In genomic region chr10:1230592-1231275, GRCh38 we compare ENCODE assay signal across 18 cellular contexts.
"Had no signal": no experiment of that assay in that cellular context is flagged by ENCODE, and none has a peak within 500 bp of the region (broad histone marks: within the 10 kb centered on the region; RNA-seq: fewer than 3 reads in every experiment).

No MANE protein-coding gene starts in this region.

- H3K27ac Mint-ChIP-seq: natural killer cell, type B pancreatic cell had no signal

- H3K4me3 Mint-ChIP-seq: natural killer cell, type B pancreatic cell had no signal

- H3K27ac ChIP-seq: colonic mucosa, epithelial cell of prostate, esophagus muscularis mucosa, gastrocnemius medialis, heart right ventricle, psoas muscle, stomach, thyroid gland had no signal

- H3K4me1 Mint-ChIP-seq: natural killer cell had no signal

- H3K4me1 ChIP-seq: colonic mucosa, esophagus muscularis mucosa, gastrocnemius medialis, heart right ventricle, psoas muscle, stomach, thyroid gland had no signal

- ATAC-seq: gastrocnemius medialis, heart right ventricle, left lobe of liver, psoas muscle, sciatic nerve had no signal

- H3K9me3 Mint-ChIP-seq: natural killer cell, type B pancreatic cell had no signal

- H3K36me3 Mint-ChIP-seq: natural killer cell, type B pancreatic cell had no signal

- H3K9me3 ChIP-seq: colonic mucosa, esophagus muscularis mucosa, gastrocnemius medialis, psoas muscle, stomach, thyroid gland had no signal

- H3K36me3 ChIP-seq: colonic mucosa, esophagus muscularis mucosa, gastrocnemius medialis, heart right ventricle, thyroid gland had no signal

- H3K27me3 ChIP-seq: colonic mucosa, gastrocnemius medialis, stomach, thyroid gland had no signal

- H3K4me3 ChIP-seq: colonic mucosa, esophagus muscularis mucosa, gastrocnemius medialis, heart right ventricle, psoas muscle, stomach, thyroid gland had no signal

- DNase-seq: colonic mucosa; effector CD8-positive, alpha-beta T cell; gastrocnemius medialis; heart right ventricle; natural killer cell; psoas muscle; retina; stimulated activated CD4-positive, alpha-beta T cell treated with anti-CD3 and anti-CD28 coated beads, Interleukin-2, amount 100 ng/mL, for 24 hours; stimulated activated CD4-positive, alpha-beta T cell treated with anti-CD3 and anti-CD28 coated beads, Interleukin-4, amount 100 ng/mL, for 4 hours; stimulated activated naive CD4-positive, alpha-beta T cell; stomach; substantia nigra; thyroid gland had no signal
